23 cellular contexts compared by ENCODE assay signal in the genomic region with DNA sequence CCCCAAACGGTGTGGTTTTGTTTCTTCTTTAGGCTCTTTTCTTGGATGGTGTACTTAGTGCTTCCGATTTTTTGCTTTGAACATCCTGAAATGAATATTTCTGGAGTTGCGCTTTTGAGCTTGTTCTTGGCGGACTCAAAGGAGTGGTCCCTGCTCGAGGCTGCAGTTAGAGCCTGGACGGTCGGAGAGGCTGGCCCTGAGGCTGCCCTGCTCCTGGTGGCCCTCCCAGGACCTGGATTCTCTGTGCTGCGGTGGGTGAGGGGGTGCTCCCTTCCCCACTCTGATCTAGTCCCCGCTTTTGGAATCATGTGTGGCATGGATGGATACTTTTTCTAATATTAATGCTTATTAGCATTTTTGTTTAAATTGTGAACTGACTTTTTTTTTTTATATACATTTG.
A peak's percentile ranks its signal among the peaks of the same experiment; 100 is the strongest.
DNase-seq lines count a peak whose midpoint lies in the region; ATAC-seq and TF ChIP-seq lines count a peak whose summit lies in the region.
"Had no signal": no experiment of that assay in that cellular context is flagged by ENCODE, and none has a peak within 500 bp of the region (broad histone marks: within the 10 kb centered on the region; RNA-seq: fewer than 3 reads in every experiment).

No MANE protein-coding gene starts in this region.

- no peaks in the 10 kb centered on the region for H3K9me3 ChIP-seq in spleen
- H3K9me3 ChIP-seq: BE2C, BLaER1 had no signal

- ATAC-seq in HG02678 (IDR thresholded peaks at IDR 0.05; ENCODE audit: unreplicated experiment), result no peak
- ATAC-seq: GM12878 had no signal

- 71 to 87% (median 77%) methylated on average over 9 of the region's 9 CpGs for WGBS in spleen, 5 donors

- no peak for TF ChIP-seq POLR2A in spleen (IDR thresholded peaks at IDR 0.05)

- H3K27ac ChIP-seq in spleen, result no peak overlapping the region
- H3K27ac ChIP-seq: BLaER1 had no signal

- H3K4me3 Mint-ChIP-seq in nephron progenitor cell, result peak overlapping the region; percentile 77
- H3K4me3 Mint-ChIP-seq: CD4-positive, alpha-beta memory T cell; CD4-positive, CD25-positive, alpha-beta regulatory T cell; CD8-positive, alpha-beta memory T cell had no signal

- no peaks in the 10 kb centered on the region for H3K4me1 ChIP-seq in spleen
- H3K4me1 ChIP-seq: BE2C had no signal

- no peaks in the 10 kb centered on the region for H3K36me3 Mint-ChIP-seq in nephron progenitor cell (ENCODE audit: low read depth)
- H3K36me3 Mint-ChIP-seq: CD14-positive monocyte; CD4-positive, alpha-beta memory T cell; CD4-positive, CD25-positive, alpha-beta regulatory T cell; CD8-positive, alpha-beta memory T cell had no signal

- peaks cover 8% of the 10 kb centered on the region for H3K27me3 Mint-ChIP-seq in nephron progenitor cell (ENCODE audit: low read depth, poor library complexity)
- H3K27me3 Mint-ChIP-seq: CD4-positive, alpha-beta memory T cell; CD4-positive, CD25-positive, alpha-beta regulatory T cell; CD8-positive, alpha-beta memory T cell had no signal

- H3K4me1 Mint-ChIP-seq in nephron progenitor cell, result peaks cover 76% of the 10 kb centered on the region
- H3K4me1 Mint-ChIP-seq: CD14-positive monocyte; CD4-positive, alpha-beta memory T cell; CD4-positive, CD25-positive, alpha-beta regulatory T cell; CD8-positive, alpha-beta memory T cell had no signal

- peak; percentile 76 for DNase-seq in mesenteric fat pad (ENCODE audit: low spot score)
- no peak for DNase-seq in nephron progenitor cell
- peak; percentile 46 for DNase-seq in spleen
- DNase-seq in stimulated activated CD8-positive, alpha-beta memory T cell treated with anti-CD3 and anti-CD28 coated beads, Interleukin-4, amount 100 ng/mL, for 48 hours, result no peak
- DNase-seq: 8988T; ACHN; BE2C; C1 segment of cervical spinal cord; CD4-positive, alpha-beta memory T cell; CD4-positive, CD25-positive, alpha-beta regulatory T cell; CD8-positive, alpha-beta memory T cell; COR-L47; DMS 273 treated with DMSO at 0.1 percent for 48 hours; DMS153; DMS53; DMS79; DND-41; EL; GDM1 had no signal

- H3K36me3 ChIP-seq in spleen, result no peaks in the 10 kb centered on the region
- H3K36me3 ChIP-seq: BE2C, BLaER1 had no signal

- TF ChIP-seq CTCF in nephron progenitor cell (IDR thresholded peaks at IDR 0.05), result no peak
- no peak for TF ChIP-seq CTCF in spleen (IDR thresholded peaks at IDR 0.05 in 8 of 11, conservative IDR thresholded peaks at IDR 0.05 in 3 of 11)

- intact Hi-C loops in spleen (cut with DNase I; ENCODE audit: low total_unique reads), result no loop called here

- H3K27me3 ChIP-seq in spleen (replicated peaks in 1 of 7), result peaks cover 0 to 23% (median 0%) of the 10 kb centered on the region in 7 donors
- H3K27me3 ChIP-seq: BE2C, BLaER1 had no signal

- no peaks in the 10 kb centered on the region for H3K9me3 Mint-ChIP-seq in nephron progenitor cell
- H3K9me3 Mint-ChIP-seq: CD4-positive, alpha-beta memory T cell; CD4-positive, CD25-positive, alpha-beta regulatory T cell had no signal

- H3K4me3 ChIP-seq in spleen, result no peak overlapping the region
- H3K4me3 ChIP-seq: BLaER1, GM12878 had no signal

- peak overlapping the region; percentile 4 for H3K27ac Mint-ChIP-seq in nephron progenitor cell
- H3K27ac Mint-ChIP-seq: CD14-positive monocyte; CD4-positive, alpha-beta memory T cell; CD4-positive, CD25-positive, alpha-beta regulatory T cell; CD8-positive, alpha-beta memory T cell had no signal

Comparison
In these comparisons a context has a peak if more than half of its experiments do, and no peak if none do; other contexts are left out.
1. DNase-seq: peak in mesenteric fat pad (single experiment) and spleen (single experiment); none in nephron progenitor cell (single experiment) and stimulated activated CD8-positive, alpha-beta memory T cell treated with anti-CD3 and anti-CD28 coated beads, Interleukin-4, amount 100 ng/mL, for 48 hours (single experiment).